ENCODE assay signal across 20 cellular contexts in the genomic region with DNA sequence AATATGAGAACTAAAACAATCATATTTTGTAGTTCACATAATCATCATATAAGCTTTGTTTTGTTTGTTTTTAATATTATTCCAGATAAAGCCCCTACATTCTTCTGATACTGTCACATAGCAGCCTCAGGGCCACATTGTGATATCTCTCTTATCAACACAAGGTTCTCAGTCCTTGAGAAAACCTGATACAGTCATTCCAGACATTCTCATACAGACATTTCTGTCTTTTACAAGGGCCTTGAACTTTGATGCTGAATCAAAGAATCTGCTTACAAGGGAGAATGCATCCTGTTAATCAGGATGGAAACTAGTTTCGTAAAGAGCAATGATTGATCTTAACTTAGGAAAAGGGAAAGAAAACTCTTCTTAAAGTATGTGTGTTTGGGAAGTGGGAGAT. TPM values are rescaled to one million over a fixed set of nuclear protein-coding genes. Genes with fewer than 3 reads are reported as not detected.
"Had no signal": no experiment of that assay in that cellular context is flagged by ENCODE, and none has a peak within 500 bp of the region (broad histone marks: within the 10 kb centered on the region; RNA-seq: fewer than 3 reads in every experiment).

No MANE protein-coding gene starts in this region.

- H3K36me3 ChIP-seq: colonic mucosa, ovary, tibial nerve had no signal

- H3K27me3 Mint-ChIP-seq: progenitor cell of endocrine pancreas had no signal

- H3K4me3 Mint-ChIP-seq: naive thymus-derived CD8-positive, alpha-beta T cell; stimulated activated memory B cell treated with anti-CD40 and anti-IgM and Interleukin-4, amounts not matched to agents 10 μg/mL and 1 μg/mL and 100 μg/mL, for 72 hours; stimulated activated naive CD8-positive, alpha-beta T cell treated with anti-CD3 and anti-CD28 coated beads, Interleukin-15, Interleukin-2, amounts not matched to agents 100 ng/mL and 50 ng/mL, for 24 hours had no signal

- H3K9me3 Mint-ChIP-seq: naive thymus-derived CD8-positive, alpha-beta T cell; stimulated activated memory B cell treated with anti-CD40 and anti-IgM and Interleukin-4, amounts not matched to agents 10 μg/mL and 1 μg/mL and 100 μg/mL, for 72 hours; stimulated activated naive CD8-positive, alpha-beta T cell treated with anti-CD3 and anti-CD28 coated beads, Interleukin-15, Interleukin-2, amounts not matched to agents 100 ng/mL and 50 ng/mL, for 24 hours had no signal

- H2AFZ ChIP-seq: hepatocyte had no signal

- H3K4me3 ChIP-seq: colonic mucosa, hepatocyte, lung, mucosa of descending colon, ovary, testis, tibial nerve had no signal

- H3K27me3 ChIP-seq: colonic mucosa, foreskin keratinocyte, hepatocyte, ovary, testis, tibial nerve had no signal

- H3K4me1 ChIP-seq: colonic mucosa, foreskin keratinocyte had no signal

- ATAC-seq: foreskin keratinocyte; left colon; left ventricle myocardium superior; mucosa of descending colon; naive thymus-derived CD8-positive, alpha-beta T cell; right cardiac atrium; stimulated activated memory B cell treated with anti-CD40 and anti-IgM and Interleukin-4, amounts not matched to agents 10 μg/mL and 1 μg/mL and 100 μg/mL, for 72 hours had no signal

- H3K4me1 Mint-ChIP-seq: stimulated activated memory B cell treated with anti-CD40 and anti-IgM and Interleukin-4, amounts not matched to agents 10 μg/mL and 1 μg/mL and 100 μg/mL, for 72 hours had no signal

- H3K36me3 Mint-ChIP-seq: naive thymus-derived CD8-positive, alpha-beta T cell; stimulated activated memory B cell treated with anti-CD40 and anti-IgM and Interleukin-4, amounts not matched to agents 10 μg/mL and 1 μg/mL and 100 μg/mL, for 72 hours had no signal

- H3K27ac Mint-ChIP-seq: naive thymus-derived CD8-positive, alpha-beta T cell; progenitor cell of endocrine pancreas; stimulated activated memory B cell treated with anti-CD40 and anti-IgM and Interleukin-4, amounts not matched to agents 10 μg/mL and 1 μg/mL and 100 μg/mL, for 72 hours; stimulated activated naive CD8-positive, alpha-beta T cell treated with anti-CD3 and anti-CD28 coated beads, Interleukin-15, Interleukin-2, amounts not matched to agents 100 ng/mL and 50 ng/mL, for 24 hours had no signal

- DNase-seq: colonic mucosa; dermis blood vessel endothelial cell; erythroblast; foreskin keratinocyte; head of caudate nucleus; left colon; left ventricle myocardium superior; mesenchymal stem cell; mucosa of descending colon; naive thymus-derived CD8-positive, alpha-beta T cell; ovary; right cardiac atrium; stimulated activated CD4-positive, alpha-beta T cell treated with anti-CD3 and anti-CD28 coated beads, Interleukin-4, amount 100 ng/mL, for 24 hours; testis had no signal

- H3K27ac ChIP-seq: colonic mucosa, foreskin keratinocyte, hepatocyte, testis, tibial nerve had no signal

- H3K9me3 ChIP-seq: colonic mucosa, mucosa of descending colon, ovary, testis, tibial nerve had no signal

- H3K79me2 ChIP-seq: hepatocyte had no signal

- H3K4me2 ChIP-seq: hepatocyte had no signal

RNA-seq across cellular contexts. Expression of a gene that starts 12.7 kb away (rescaled TPM):
- total RNA-seq: foreskin keratinocyte; naive thymus-derived CD8-positive, alpha-beta T cell; progenitor cell of endocrine pancreas had no signal
- polyA plus RNA-seq: foreskin keratinocyte had no signal
